8 cellular contexts compared by ENCODE assay signal in genomic region chr11:85595285-85595884, GRCh38. TPM values are rescaled to one million over a fixed set of nuclear protein-coding genes. Genes with fewer than 3 reads are reported as not detected.
DNase-seq lines count a peak whose midpoint lies in the region; ATAC-seq and TF ChIP-seq lines count a peak whose summit lies in the region.

No MANE protein-coding gene starts in this region.

- H3K27me3 ChIP-seq in kidney epithelial cell (ENCODE audit: control insufficient read depth, insufficient read depth, low read length) = no peaks in the 10 kb centered on the region
- no peaks in the 10 kb centered on the region for H3K27me3 ChIP-seq in upper lobe of right lung

- no peak for DNase-seq in activated naive CD4-positive, alpha-beta T cell treated with anti-CD3 and anti-CD28 coated beads, Interleukin-2, amount 50 U/mL, for 72 hours (ENCODE audit: low spot score in 2 of 2)
- DNase-seq in activated naive CD4-positive, alpha-beta T cell (lab: John Stamatoyannopoulos, UW) = no peak
- peak; percentile 39 for DNase-seq in NCI-H345 treated with DMSO at 0.1 percent for 48 hours (lab: John Stamatoyannopoulos, UW; ENCODE audit: unreplicated experiment)
- DNase-seq in brain pericyte (ENCODE audit: low read depth, low spot score) = peak; percentile 15
- DNase-seq in kidney epithelial cell (ENCODE audit: low read depth) = no peak
- no peak for DNase-seq in upper lobe of right lung
- no peak for DNase-seq in activated CD4-positive, CD25-positive, alpha-beta regulatory T cell (lab: John Stamatoyannopoulos, UW)

- intact Hi-C loops in upper lobe of right lung (cut with DNase I) = no loop called here

- H3K9me3 ChIP-seq in upper lobe of right lung = no peaks in the 10 kb centered on the region

- H3K36me3 ChIP-seq in kidney epithelial cell (ENCODE audit: control insufficient read depth, insufficient read depth, low read length) = no peaks in the 10 kb centered on the region
- no peaks in the 10 kb centered on the region for H3K36me3 ChIP-seq in upper lobe of right lung

- peak; percentile 49 to 54 for ATAC-seq in activated naive CD4-positive, alpha-beta T cell treated with anti-CD3 and anti-CD28 coated beads, Interleukin-2, amount 50 U/mL, for 72 hours
- ATAC-seq in HG02852 (IDR thresholded peaks at IDR 0.05; ENCODE audit: unreplicated experiment) (peak; percentile 72), upper lobe of right lung (peak; percentile 76)

- no peaks in the 10 kb centered on the region for H3K9me3 Mint-ChIP-seq in activated naive CD4-positive, alpha-beta T cell treated with anti-CD3 and anti-CD28 coated beads, Interleukin-2, amount 50 U/mL, for 72 hours

- H3K36me3 Mint-ChIP-seq in activated naive CD4-positive, alpha-beta T cell treated with anti-CD3 and anti-CD28 coated beads, Interleukin-2, amount 50 U/mL, for 72 hours = no peaks in the 10 kb centered on the region

- H3K27ac ChIP-seq in upper lobe of right lung = no peak overlapping the region

- H3K4me3 ChIP-seq in kidney epithelial cell (ENCODE audit: low read depth, low read length) (no peak overlapping the region), upper lobe of right lung (no peak overlapping the region)

- H3K4me1 ChIP-seq in upper lobe of right lung = no peaks in the 10 kb centered on the region

- H3K27ac Mint-ChIP-seq in activated naive CD4-positive, alpha-beta T cell treated with anti-CD3 and anti-CD28 coated beads, Interleukin-2, amount 50 U/mL, for 72 hours = no peak overlapping the region

- TF ChIP-seq CTCF in kidney epithelial cell (IDR thresholded peaks at IDR 0.05; ENCODE audit: insufficient read depth, low read length, poor library complexity, severe bottlenecking) (peak; percentile 51), upper lobe of right lung (IDR thresholded peaks at IDR 0.05) (peak; percentile 75)

RNA-seq across cellular contexts. Expression of gene DLG2, which starts 31.8 kb away (rescaled TPM):
- total RNA-seq in activated naive CD4-positive, alpha-beta T cell treated with anti-CD3 and anti-CD28 coated beads, Interleukin-2, amount 50 U/mL, for 72 hours = 1 to 10 TPM; 4.2 to 5.4 TPM
- total RNA-seq in kidney epithelial cell (0.75 and 1.8 TPM in 2 replicates), upper lobe of right lung (9.7 TPM)

RNA-seq across cellular contexts. Expression of gene TMEM126B, which starts 33.0 kb away (rescaled TPM):
- total RNA-seq in activated naive CD4-positive, alpha-beta T cell treated with anti-CD3 and anti-CD28 coated beads, Interleukin-2, amount 50 U/mL, for 72 hours = 100 to 1,000 TPM in 1 of 2 donors, 10 to 100 TPM in 1; 77.0 to 104 TPM
- total RNA-seq in kidney epithelial cell = 53.1 and 71.7 TPM in 2 replicates
- 45.2 TPM for total RNA-seq in upper lobe of right lung

RNA-seq across cellular contexts. Expression of gene TMEM126A, which starts 52.4 kb away (rescaled TPM):
- 10 to 100 TPM; 36.5 to 60.3 TPM for total RNA-seq in activated naive CD4-positive, alpha-beta T cell treated with anti-CD3 and anti-CD28 coated beads, Interleukin-2, amount 50 U/mL, for 72 hours
- total RNA-seq in kidney epithelial cell = 24.8 and 34.8 TPM in 2 replicates
- total RNA-seq in upper lobe of right lung = 26.1 TPM

Comparison
In these comparisons a context has a peak if more than half of its experiments do, and no peak if none do; other contexts are left out.
1. DNase-seq: peak in NCI-H345 treated with DMSO at 0.1 percent for 48 hours (single experiment) and brain pericyte (single experiment); none in activated naive CD4-positive, alpha-beta T cell treated with anti-CD3 and anti-CD28 coated beads, Interleukin-2, amount 50 U/mL, for 72 hours (0 of 2), activated naive CD4-positive, alpha-beta T cell (0 of 4), kidney epithelial cell (single experiment), upper lobe of right lung (single experiment) and activated CD4-positive, CD25-positive, alpha-beta regulatory T cell (0 of 4).
2. Peak in every context shown above with its lines, with median percentiles within 50 percentile points of each other: ATAC-seq.